ENCODE assay signal across 12 cellular contexts in the genomic region with DNA sequence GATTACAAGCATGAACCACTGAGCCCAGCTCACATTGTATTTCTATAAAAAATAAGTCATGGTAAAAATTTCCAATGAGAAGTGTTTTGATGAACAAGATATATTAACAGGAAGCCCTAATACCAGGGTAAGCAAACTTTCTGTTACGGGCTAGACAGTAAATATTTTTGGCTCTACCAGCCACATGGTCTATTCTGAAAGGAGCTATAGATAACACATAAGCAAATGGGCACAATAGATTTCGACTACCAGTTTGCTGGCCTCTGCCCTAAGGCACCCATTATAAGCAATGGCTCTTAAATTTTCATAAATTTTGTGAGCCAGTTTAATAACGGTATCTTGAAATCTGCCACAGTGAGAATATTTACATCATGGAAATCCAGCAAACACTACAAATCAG. TPM values are rescaled to one million over a fixed set of nuclear protein-coding genes. Genes with fewer than 3 reads are reported as not detected.
DNase-seq lines count a peak whose midpoint lies in the region; ATAC-seq and TF ChIP-seq lines count a peak whose summit lies in the region.
"Had no signal": no experiment of that assay in that cellular context is flagged by ENCODE, and none has a peak within 500 bp of the region (broad histone marks: within the 10 kb centered on the region; RNA-seq: fewer than 3 reads in every experiment).

No MANE protein-coding gene starts in this region.

- no peaks in the 10 kb centered on the region for H3K27me3 Mint-ChIP-seq in activated naive CD8-positive, alpha-beta T cell treated with anti-CD3 and anti-CD28 coated beads, Interleukin-2, amount 50 U/mL, for 24 hours

- no peak for DNase-seq in activated naive CD8-positive, alpha-beta T cell treated with anti-CD3 and anti-CD28 coated beads, Interleukin-2, amount 50 U/mL, for 24 hours
- DNase-seq in GM20000 (ENCODE audit: low spot score) (no peak), BE2C (no peak), NCI-H2196 treated with DMSO at 0.1 percent for 48 hours (lab: John Stamatoyannopoulos, UW; ENCODE audit: unreplicated experiment) (no peak)
- DNase-seq: activated naive CD4-positive, alpha-beta T cell treated with anti-CD3 and anti-CD28 coated beads for 36 hours; CD8-positive, alpha-beta T cell; NCI-H345; nucleus accumbens; thyroid gland had no signal

- H3K9me3 ChIP-seq in BE2C: no peaks in the 10 kb centered on the region
- H3K9me3 ChIP-seq: thyroid gland had no signal

- H3K9me3 Mint-ChIP-seq in activated naive CD8-positive, alpha-beta T cell treated with anti-CD3 and anti-CD28 coated beads, Interleukin-2, amount 50 U/mL, for 24 hours: no peaks in the 10 kb centered on the region
- H3K9me3 Mint-ChIP-seq: activated naive CD4-positive, alpha-beta T cell treated with anti-CD3 and anti-CD28 coated beads for 36 hours; CD8-positive, alpha-beta T cell had no signal

- H3K4me1 Mint-ChIP-seq in activated naive CD8-positive, alpha-beta T cell treated with anti-CD3 and anti-CD28 coated beads, Interleukin-2, amount 50 U/mL, for 24 hours: peaks cover 83% of the 10 kb centered on the region

- peaks cover 16% of the 10 kb centered on the region for H3K36me3 Mint-ChIP-seq in activated naive CD8-positive, alpha-beta T cell treated with anti-CD3 and anti-CD28 coated beads, Interleukin-2, amount 50 U/mL, for 24 hours (ENCODE audit: low read depth)

- H3K4me1 ChIP-seq in BE2C: no peaks in the 10 kb centered on the region

- H3K27me3 ChIP-seq in BE2C: no peaks in the 10 kb centered on the region
- H3K27me3 ChIP-seq: thyroid gland had no signal

- ATAC-seq in GM18502 (IDR thresholded peaks at IDR 0.05; ENCODE audit: poor library complexity, unreplicated experiment) (peak; percentile 31), GM19452 (IDR thresholded peaks at IDR 0.05; ENCODE audit: unreplicated experiment) (peak; percentile 31), HG03097 (IDR thresholded peaks at IDR 0.05; ENCODE audit: low FRiP score, unreplicated experiment) (peak; percentile 11)
- ATAC-seq in activated naive CD8-positive, alpha-beta T cell treated with anti-CD3 and anti-CD28 coated beads, Interleukin-2, amount 50 U/mL, for 24 hours: no peak
- ATAC-seq: CD8-positive, alpha-beta T cell had no signal

- peak overlapping the region; percentile 77 for H3K27ac Mint-ChIP-seq in activated naive CD8-positive, alpha-beta T cell treated with anti-CD3 and anti-CD28 coated beads, Interleukin-2, amount 50 U/mL, for 24 hours

- TF ChIP-seq CTCF in GM20000 (IDR thresholded peaks at IDR 0.05; ENCODE audit: extremely low read depth, missing control alignments) (no peak), BE2C (IDR thresholded peaks at IDR 0.05; ENCODE audit: low read depth, low read length) (no peak)

- H3K4me3 Mint-ChIP-seq in activated naive CD8-positive, alpha-beta T cell treated with anti-CD3 and anti-CD28 coated beads, Interleukin-2, amount 50 U/mL, for 24 hours: peak overlapping the region; percentile 0
- H3K4me3 Mint-ChIP-seq: activated naive CD4-positive, alpha-beta T cell treated with anti-CD3 and anti-CD28 coated beads for 36 hours had no signal

- peaks cover 2% of the 10 kb centered on the region for H3K36me3 ChIP-seq in BE2C
- H3K36me3 ChIP-seq: thyroid gland had no signal

- no peak overlapping the region for H3K4me3 ChIP-seq in BE2C (ENCODE audit: low read depth, low read length)
- H3K4me3 ChIP-seq: thyroid gland had no signal

RNA-seq across cellular contexts. Expression of a gene that starts 8.1 kb away (rescaled TPM):
- polyA plus RNA-seq in BE2C (2012; ENCODE audit: insufficient read depth, insufficient read length, low read depth): 85.3 TPM
